In the genomic region with DNA sequence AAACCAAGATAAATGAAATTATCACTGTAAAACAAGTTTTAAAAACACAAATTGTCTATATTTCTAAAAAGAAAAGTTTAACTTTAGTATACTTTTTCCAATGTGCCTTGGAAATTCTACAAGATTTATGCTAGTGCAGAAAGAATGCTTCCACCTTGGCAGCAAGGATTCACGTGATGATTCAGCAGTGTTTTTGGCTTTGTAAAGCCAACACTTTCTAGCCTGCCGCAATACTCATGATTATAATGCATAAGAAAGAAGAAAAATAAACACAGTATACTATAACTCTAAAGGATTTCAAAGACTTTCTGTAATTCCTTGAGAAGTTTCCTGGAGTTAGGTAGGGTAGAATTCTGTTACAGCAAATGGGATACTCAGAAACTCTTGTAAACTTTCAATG, we compare ENCODE assay signal across 20 cellular contexts.
DNase-seq lines count a peak whose midpoint lies in the region; ATAC-seq, FAIRE-seq and TF ChIP-seq lines count a peak whose summit lies in the region.
"Had no signal": no experiment of that assay in that cellular context is flagged by ENCODE, and none has a peak within 500 bp of the region (broad histone marks: within the 10 kb centered on the region; RNA-seq: fewer than 3 reads in every experiment).

No MANE protein-coding gene starts in this region.

- no peak overlapping the region for H4K8ac ChIP-seq in IMR-90 (ENCODE audit: low read depth in 2 of 2, low read length in 2 of 2)

- TF ChIP-seq RAD21 in IMR-90 (IDR thresholded peaks at IDR 0.05; ENCODE audit: low read length), result no peak

- ATAC-seq in IMR-90 (ENCODE audit: low read depth), result no peak
- no peak for ATAC-seq in GM18870 (IDR thresholded peaks at IDR 0.05; ENCODE audit: unreplicated experiment)
- ATAC-seq: A549, K562 had no signal

- H3K36me3 ChIP-seq in IMR-90 (ENCODE audit: control insufficient read depth, insufficient read depth, low read length), result no peaks in the 10 kb centered on the region
- H3K36me3 ChIP-seq in astrocyte (ENCODE audit: insufficient read depth, low read length), result no peaks in the 10 kb centered on the region
- no peaks in the 10 kb centered on the region for H3K36me3 ChIP-seq in fibroblast of lung (ENCODE audit: control insufficient read depth, insufficient read depth, low read length)

- no peak overlapping the region for H4K91ac ChIP-seq in IMR-90 (ENCODE audit: insufficient read depth, low read depth, low read length)

- H3K79me2 ChIP-seq in astrocyte (ENCODE audit: insufficient read depth, low read length) (no peaks in the 10 kb centered on the region), fibroblast of lung (ENCODE audit: control insufficient read depth, insufficient read depth, low read length) (no peaks in the 10 kb centered on the region)

- FAIRE-seq in astrocyte (lab: Jason Lieb, UNC) (no peak), H54 (lab: Jason Lieb, UNC) (no peak)
- FAIRE-seq: A549, D721Med, GM12892, GM18507, H1, K562 had no signal

- no peaks in the 10 kb centered on the region for H3K79me1 ChIP-seq in IMR-90 (ENCODE audit: low read depth in 1 of 2, low read length in 2 of 2)

- no peak overlapping the region for H3K27ac Mint-ChIP-seq in astrocyte (ENCODE audit: unreplicated experiment)
- H3K27ac Mint-ChIP-seq: CD4-positive, alpha-beta T cell had no signal

- H3K27me3 ChIP-seq in AG04450 (ENCODE audit: control insufficient read depth, insufficient read depth, low read length) (no peaks in the 10 kb centered on the region), IMR-90 (ENCODE audit: control insufficient read depth, insufficient read depth, low read length) (peaks cover 2% of the 10 kb centered on the region), astrocyte (ENCODE audit: insufficient read depth, low read length) (no peaks in the 10 kb centered on the region), fibroblast of lung (ENCODE audit: control insufficient read depth, insufficient read depth, low read length) (no peaks in the 10 kb centered on the region)

- peaks cover 10% of the 10 kb centered on the region for H3K4me1 Mint-ChIP-seq in astrocyte (ENCODE audit: low read depth, unreplicated experiment)

- no peak overlapping the region for H3K56ac ChIP-seq in IMR-90 (ENCODE audit: extremely low read depth, insufficient read depth, low read length)

- H3K9ac ChIP-seq in IMR-90 (ENCODE audit: low read depth, low read length) (no peak overlapping the region), astrocyte (ENCODE audit: low read length) (no peak overlapping the region), fibroblast of lung (ENCODE audit: insufficient read depth, low read length) (no peak overlapping the region)

- no peak overlapping the region for H2BK20ac ChIP-seq in IMR-90 (ENCODE audit: low read depth, low read length)

- H3K4me3 Mint-ChIP-seq in astrocyte (ENCODE audit: unreplicated experiment), result no peak overlapping the region
- H3K4me3 Mint-ChIP-seq: CD4-positive, alpha-beta T cell had no signal

- H3K9me3 ChIP-seq in AG04450 (ENCODE audit: control insufficient read depth, insufficient read depth, low read length), result no peaks in the 10 kb centered on the region
- H3K9me3 ChIP-seq in IMR-90 (ENCODE audit: control insufficient read depth, insufficient read depth, low read length), result no peaks in the 10 kb centered on the region
- H3K9me3 ChIP-seq in astrocyte (ENCODE audit: insufficient read depth, low read depth, low read length), result no peaks in the 10 kb centered on the region
- no peaks in the 10 kb centered on the region for H3K9me3 ChIP-seq in fibroblast of lung (ENCODE audit: control insufficient read depth, insufficient read depth, low read depth, low read length)
- H3K9me3 ChIP-seq: A549, Caco-2 had no signal

- no peak overlapping the region for H3K18ac ChIP-seq in IMR-90 (ENCODE audit: low read depth, low read length)

- no peaks in the 10 kb centered on the region for H3K36me3 Mint-ChIP-seq in astrocyte (ENCODE audit: low read depth, unreplicated experiment)

- H4K20me1 ChIP-seq in IMR-90 (ENCODE audit: insufficient read depth, low read length) (no peaks in the 10 kb centered on the region), astrocyte (ENCODE audit: insufficient read depth, low read length) (no peaks in the 10 kb centered on the region), fibroblast of lung (ENCODE audit: control insufficient read depth, extremely low read depth, insufficient read depth, low read length) (no peaks in the 10 kb centered on the region)

- H3K9me3 Mint-ChIP-seq in astrocyte (ENCODE audit: unreplicated experiment), result peaks cover 8% of the 10 kb centered on the region

- in situ Hi-C loops in IMR-90 (cut with MboI; ENCODE audit: low sequenced_read_pairs), result no loop called here

- peak; percentile 11 for DNase-seq in AG04450 (ENCODE audit: low read depth, low spot score)
- peak; percentile 2 for DNase-seq in IMR-90
- peak; percentile 39 for DNase-seq in astrocyte (ENCODE audit: low read depth)
- peak; percentile 3 to 54 for DNase-seq in fibroblast of lung (ENCODE audit: low read depth in 2 of 2)
- no peak for DNase-seq in HuH-7.5 (ENCODE audit: low spot score)
- DNase-seq in H54 (ENCODE audit: insufficient read length, low spot score), result no peak
- no peak for DNase-seq in Ammon's horn (ENCODE audit: low spot score)
- DNase-seq: Caco-2; CD4-positive, alpha-beta T cell; GDM1; HCEC 1CT had no signal

- dilution Hi-C loops in IMR-90 (cut with HindIII; ENCODE audit: low sequenced_read_pairs, unreplicated experiment), result no loop called here

- CTCF ChIA-PET in AG04450 (lab: Charles Lee), result no interaction called here
- CTCF ChIA-PET in IMR-90 (lab: Yijun Ruan, JAX), result interaction anchor here (1.0 kb wide), 1 partner anchor 9 kb away, joined by 3 read pairs; no protein-coding TSS in a partner anchor

- H3K27me3 Mint-ChIP-seq in astrocyte (ENCODE audit: low read depth, unreplicated experiment), result no peaks in the 10 kb centered on the region
- H3K27me3 Mint-ChIP-seq: CD4-positive, alpha-beta T cell had no signal

- H2BK5ac ChIP-seq in IMR-90 (ENCODE audit: low read depth, low read length, poor library complexity, severe bottlenecking), result no peak overlapping the region

- H3K14ac ChIP-seq in IMR-90 (replicated peaks; ENCODE audit: low read depth, low read length), result no peak overlapping the region

- intact Hi-C loops in IMR-90 (cut with micrococcal nuclease), result no loop called here

- BruUV-seq in IMR-90 (replicated peaks; lab: Mats Ljungman, UMichigan), result no TSS peak

- H3K27ac ChIP-seq in AG04450 (ENCODE audit: low read depth, low read length) (no peak overlapping the region), IMR-90 (ENCODE audit: insufficient read depth, low read length) (no peak overlapping the region), astrocyte (ENCODE audit: low read depth, low read length) (no peak overlapping the region), fibroblast of lung (ENCODE audit: insufficient read depth, low read length) (no peak overlapping the region)
- H3K27ac ChIP-seq: 22Rv1, A549, C4-2B had no signal

- H4K5ac ChIP-seq in IMR-90 (ENCODE audit: low read depth, low read length), result no peak overlapping the region

- H3K4me1 ChIP-seq in IMR-90 (ENCODE audit: control insufficient read depth, insufficient read depth, low read length), result no peaks in the 10 kb centered on the region
- no peaks in the 10 kb centered on the region for H3K4me1 ChIP-seq in astrocyte (ENCODE audit: insufficient read depth, low read length)
- H3K4me1 ChIP-seq in fibroblast of lung (ENCODE audit: control insufficient read depth, extremely low read depth, insufficient read depth, low read length), result no peaks in the 10 kb centered on the region
- H3K4me1 ChIP-seq: A549, Caco-2 had no signal

- no peak overlapping the region for H2BK120ac ChIP-seq in IMR-90 (ENCODE audit: low read depth, low read length)

- H3K4me3 ChIP-seq in AG04450 (ENCODE audit: low read depth, low read length) (no peak overlapping the region), IMR-90 (ENCODE audit: insufficient read depth, low read depth, low read length) (no peak overlapping the region), astrocyte (ENCODE audit: insufficient read depth, low read depth, low read length) (no peak overlapping the region), fibroblast of lung (replicated peaks in 1 of 4; ENCODE audit: control extremely low read depth in 1 of 4, insufficient read depth in 1 of 4, low read depth in 3 of 4, low read length in 4 of 4) (no peak overlapping the region)
- H3K4me3 ChIP-seq: A549, K562 had no signal

- H2AK5ac ChIP-seq in IMR-90 (ENCODE audit: low read depth, low read length), result no peak overlapping the region

- H3K4ac ChIP-seq in IMR-90 (ENCODE audit: low read depth, low read length), result no peak overlapping the region

- WGBS in IMR-90 (ENCODE audit: extremely low coverage in 2 of 2, insufficient read length in 1 of 2), 2 experiments, result no CpG with 5 or more reads among the region's 2 CpGs

- POLR2A ChIA-PET in AG04450 (lab: Yijun Ruan, JAX) (no interaction called here), IMR-90 (lab: Charles Lee; ENCODE audit: unreplicated experiment) (no interaction called here)

- H2BK15ac ChIP-seq in IMR-90 (ENCODE audit: low read depth, low read length), result no peak overlapping the region

- no peak overlapping the region for H2AK9ac ChIP-seq in IMR-90 (replicated peaks; ENCODE audit: low read depth, low read length, poor library complexity)

- H3K23ac ChIP-seq in IMR-90 (ENCODE audit: low read depth, low read length), result no peak overlapping the region

- H2AFZ ChIP-seq in IMR-90 (replicated peaks; ENCODE audit: low read length, poor library complexity) (no peak overlapping the region), astrocyte (ENCODE audit: low read depth, low read length) (no peak overlapping the region), fibroblast of lung (ENCODE audit: low read length) (no peak overlapping the region)

- H3K9me1 ChIP-seq in IMR-90 (ENCODE audit: insufficient read depth, low read length), result no peaks in the 10 kb centered on the region

- H3K4me2 ChIP-seq in IMR-90 (ENCODE audit: low read depth, low read length), result no peak overlapping the region
- H3K4me2 ChIP-seq in astrocyte (ENCODE audit: low read length), result no peak overlapping the region
- H3K4me2 ChIP-seq in fibroblast of lung (ENCODE audit: extremely low read depth, insufficient read depth, low read length), result no peak overlapping the region
- H3K4me2 ChIP-seq: A549 had no signal

- TF ChIP-seq CTCF in AG04450 (IDR thresholded peaks at IDR 0.05; ENCODE audit: low read depth, low read length), result no peak
- no peak for TF ChIP-seq CTCF in IMR-90 (conservative IDR thresholded peaks at IDR 0.05; ENCODE audit: low read depth, low read length)
- TF ChIP-seq CTCF in astrocyte (IDR thresholded peaks at IDR 0.05; ENCODE audit: insufficient read depth, low read depth, low read length), result no peak
- no peak for TF ChIP-seq CTCF in fibroblast of lung (conservative IDR thresholded peaks at IDR 0.05 in 1 of 2, IDR thresholded peaks at IDR 0.05 in 1 of 2; ENCODE audit: low read depth in 1 of 2, low read length in 2 of 2)

- TF ChIP-seq POLR2A in IMR-90 (IDR thresholded peaks at IDR 0.05; ENCODE audit: low read depth, low read length), result no peak
- no peak for TF ChIP-seq POLR2A in H54 (IDR thresholded peaks at IDR 0.05; ENCODE audit: low read depth, low read length)

TF ChIP-seq in IMR-90, 13 proteins besides CTCF, POLR2A, EP300 and RAD21 (continues in another document):
- TF ChIP-seq CEBPB (IDR thresholded peaks at IDR 0.05; ENCODE audit: low read depth, low read length), result no peak

Comparison
In these comparisons a context has a peak if more than half of its experiments do, and no peak if none do; other contexts are left out.
1. DNase-seq: peak in AG04450 (single experiment), IMR-90 (single experiment), astrocyte (single experiment) and fibroblast of lung (2 of 2); none in HuH-7.5 (single experiment), H54 (single experiment) and Ammon's horn (single experiment).